Comparison of ENCODE assay signal across 1 cellular context in genomic region chr3:49673715-49674490, GRCh38.
TF ChIP-seq lines count a peak whose summit lies in the region.

Gene APEH (plus strand): TSS chr3:49674351. CDS start chr3:49674402, 51 bp downstream.

TF ChIP-seq in HepG2, 621 proteins besides CTCF, POLR2A, EP300 and RAD21 (continued from another document):
- TF ChIP-seq ZBTB10 (CRISPR knock-in tag; IDR thresholded peaks at IDR 0.05; ENCODE audit: borderline replicate concordance), result no peak
- TF ChIP-seq FLYWCH1 (CRISPR knock-in tag; IDR thresholded peaks at IDR 0.05), result no peak
- TF ChIP-seq PAXIP1 (CRISPR knock-in tag; conservative IDR thresholded peaks at IDR 0.05), result peak; percentile 67
- TF ChIP-seq FOXA1 (IDR thresholded peaks at IDR 0.05), result no peak
- no peak for TF ChIP-seq FOXA1 (CRISPR knock-in tag; IDR thresholded peaks at IDR 0.05)
- TF ChIP-seq, protein P1, sequence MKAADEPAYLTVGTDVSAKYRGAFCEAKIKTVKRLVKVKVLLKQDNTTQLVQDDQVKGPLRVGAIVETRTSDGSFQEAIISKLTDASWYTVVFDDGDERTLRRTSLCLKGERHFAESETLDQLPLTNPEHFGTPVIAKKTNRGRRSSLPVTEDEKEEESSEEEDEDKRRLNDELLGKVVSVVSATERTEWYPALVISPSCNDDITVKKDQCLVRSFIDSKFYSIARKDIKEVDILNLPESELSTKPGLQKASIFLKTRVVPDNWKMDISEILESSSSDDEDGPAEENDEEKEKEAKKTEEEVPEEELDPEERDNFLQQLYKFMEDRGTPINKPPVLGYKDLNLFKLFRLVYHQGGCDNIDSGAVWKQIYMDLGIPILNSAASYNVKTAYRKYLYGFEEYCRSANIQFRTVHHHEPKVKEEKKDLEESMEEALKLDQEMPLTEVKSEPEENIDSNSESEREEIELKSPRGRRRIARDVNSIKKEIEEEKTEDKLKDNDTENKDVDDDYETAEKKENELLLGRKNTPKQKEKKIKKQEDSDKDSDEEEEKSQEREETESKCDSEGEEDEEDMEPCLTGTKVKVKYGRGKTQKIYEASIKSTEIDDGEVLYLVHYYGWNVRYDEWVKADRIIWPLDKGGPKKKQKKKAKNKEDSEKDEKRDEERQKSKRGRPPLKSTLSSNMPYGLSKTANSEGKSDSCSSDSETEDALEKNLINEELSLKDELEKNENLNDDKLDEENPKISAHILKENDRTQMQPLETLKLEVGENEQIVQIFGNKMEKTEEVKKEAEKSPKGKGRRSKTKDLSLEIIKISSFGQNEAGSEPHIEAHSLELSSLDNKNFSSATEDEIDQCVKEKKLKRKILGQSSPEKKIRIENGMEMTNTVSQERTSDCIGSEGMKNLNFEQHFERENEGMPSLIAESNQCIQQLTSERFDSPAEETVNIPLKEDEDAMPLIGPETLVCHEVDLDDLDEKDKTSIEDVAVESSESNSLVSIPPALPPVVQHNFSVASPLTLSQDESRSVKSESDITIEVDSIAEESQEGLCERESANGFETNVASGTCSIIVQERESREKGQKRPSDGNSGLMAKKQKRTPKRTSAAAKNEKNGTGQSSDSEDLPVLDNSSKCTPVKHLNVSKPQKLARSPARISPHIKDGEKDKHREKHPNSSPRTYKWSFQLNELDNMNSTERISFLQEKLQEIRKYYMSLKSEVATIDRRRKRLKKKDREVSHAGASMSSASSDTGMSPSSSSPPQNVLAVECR (CRISPR knock-in tag; IDR thresholded peaks at IDR 0.05; ENCODE audit: borderline replicate concordance), result peak; percentile 91
- TF ChIP-seq RCOR2 (CRISPR knock-in tag; IDR thresholded peaks at IDR 0.05), result no peak
- peak; percentile 82 for TF ChIP-seq ZNF773 (CRISPR knock-in tag; IDR thresholded peaks at IDR 0.05; ENCODE audit: borderline replicate concordance)
- TF ChIP-seq DR1 (CRISPR knock-in tag; IDR thresholded peaks at IDR 0.05), result peak; percentile 53; the same call in 1 of the 2 replicates
- peak; percentile 67; the same call in 1 of the 2 replicates for TF ChIP-seq XBP1 (CRISPR knock-in tag; IDR thresholded peaks at IDR 0.05)
- 0 out of 2 replicates have a peak, but pooled peaks have one; percentile 25 for TF ChIP-seq ZNF430 (CRISPR knock-in tag; IDR thresholded peaks at IDR 0.05)
- no peak for TF ChIP-seq RARG (CRISPR knock-in tag; IDR thresholded peaks at IDR 0.05; ENCODE audit: low read depth)
- no peak for TF ChIP-seq IRF1 (CRISPR knock-in tag; IDR thresholded peaks at IDR 0.05; ENCODE audit: low read depth)
- TF ChIP-seq PAX8 (CRISPR knock-in tag; IDR thresholded peaks at IDR 0.05; ENCODE audit: borderline replicate concordance), result no peak
- no peak for TF ChIP-seq SNRNP70 (IDR thresholded peaks at IDR 0.05; ENCODE audit: low read depth, low read length)
- TF ChIP-seq TCF7 (IDR thresholded peaks at IDR 0.05; ENCODE audit: low read depth), result no peak
- no peak for TF ChIP-seq PRPF4 (IDR thresholded peaks at IDR 0.05; ENCODE audit: low read depth, low read length, poor library complexity, severe bottlenecking)
- TF ChIP-seq, protein P2, sequence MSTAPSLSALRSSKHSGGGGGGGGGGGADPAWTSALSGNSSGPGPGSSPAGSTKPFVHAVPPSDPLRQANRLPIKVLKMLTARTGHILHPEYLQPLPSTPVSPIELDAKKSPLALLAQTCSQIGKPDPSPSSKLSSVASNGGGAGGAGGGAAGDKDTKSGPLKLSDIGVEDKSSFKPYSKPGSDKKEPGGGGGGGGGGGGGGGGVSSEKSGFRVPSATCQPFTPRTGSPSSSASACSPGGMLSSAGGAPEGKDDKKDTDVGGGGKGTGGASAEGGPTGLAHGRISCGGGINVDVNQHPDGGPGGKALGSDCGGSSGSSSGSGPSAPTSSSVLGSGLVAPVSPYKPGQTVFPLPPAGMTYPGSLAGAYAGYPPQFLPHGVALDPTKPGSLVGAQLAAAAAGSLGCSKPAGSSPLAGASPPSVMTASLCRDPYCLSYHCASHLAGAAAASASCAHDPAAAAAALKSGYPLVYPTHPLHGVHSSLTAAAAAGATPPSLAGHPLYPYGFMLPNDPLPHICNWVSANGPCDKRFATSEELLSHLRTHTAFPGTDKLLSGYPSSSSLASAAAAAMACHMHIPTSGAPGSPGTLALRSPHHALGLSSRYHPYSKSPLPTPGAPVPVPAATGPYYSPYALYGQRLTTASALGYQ (CRISPR knock-in tag; IDR thresholded peaks at IDR 0.05), result no peak
- TF ChIP-seq ATF2 (CRISPR knock-in tag; IDR thresholded peaks at IDR 0.05), result no peak
- peak; percentile 45; the same call in 1 of the 2 replicates for TF ChIP-seq PBX2 (CRISPR knock-in tag; IDR thresholded peaks at IDR 0.05)
- TF ChIP-seq ZNF317 (CRISPR knock-in tag; IDR thresholded peaks at IDR 0.05), result peak; percentile 36; the same call in 1 of the 2 replicates
- no peak; the same call in 1 of the 2 replicates for TF ChIP-seq HNRNPL (IDR thresholded peaks at IDR 0.05; ENCODE audit: low read depth, low read length)
- no peak for TF ChIP-seq SATB2 (CRISPR knock-in tag; IDR thresholded peaks at IDR 0.05)
- TF ChIP-seq ZNF136 (CRISPR knock-in tag; IDR thresholded peaks at IDR 0.05; ENCODE audit: low read depth), result peak; percentile 95; the same call in 1 of the 2 replicates
- no peak for TF ChIP-seq NBN (conservative IDR thresholded peaks at IDR 0.05)
- no peak for TF ChIP-seq ERF (CRISPR knock-in tag; IDR thresholded peaks at IDR 0.05)
- TF ChIP-seq FOXO1 (CRISPR knock-in tag; IDR thresholded peaks at IDR 0.05), result no peak
- TF ChIP-seq ZNF292 (CRISPR knock-in tag; IDR thresholded peaks at IDR 0.05; ENCODE audit: borderline replicate concordance, low read depth), result no peak; the same call in 1 of the 2 replicates
- TF ChIP-seq ZMYM3 (CRISPR knock-in tag; IDR thresholded peaks at IDR 0.05), result peak; percentile 61
- no peak for TF ChIP-seq ZNF557 (CRISPR knock-in tag; IDR thresholded peaks at IDR 0.05)
TF ChIP-seq in HepG2: peak in this region for 233.
